31 cellular contexts compared by ENCODE assay signal in the genomic region with DNA sequence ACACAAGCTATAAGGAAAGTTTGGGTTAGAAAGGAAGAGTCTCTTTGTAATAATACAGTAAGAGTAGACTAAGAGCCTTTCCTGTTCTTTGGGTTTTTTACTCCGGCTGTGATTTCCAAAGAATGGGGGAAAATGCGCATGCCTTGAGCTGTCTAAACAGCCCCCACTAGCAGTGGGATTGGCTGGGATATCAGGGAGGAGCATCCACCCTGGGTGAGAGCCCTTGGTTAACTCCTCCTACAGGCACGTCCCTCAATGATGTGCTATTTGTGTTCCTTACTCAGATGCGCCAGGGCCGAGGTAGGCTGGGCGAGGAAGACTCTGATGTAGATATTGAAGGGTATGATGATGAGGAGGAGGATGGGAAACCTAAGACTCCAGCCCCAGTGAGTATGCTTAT.
"Had no signal": no experiment of that assay in that cellular context is flagged by ENCODE, and none has a peak within 500 bp of the region (broad histone marks: within the 10 kb centered on the region; RNA-seq: fewer than 3 reads in every experiment).

No MANE protein-coding gene starts in this region.

- ATAC-seq: activated naive CD8-positive, alpha-beta T cell treated with anti-CD3 and anti-CD28 coated beads, Interleukin-2, amount 50 U/mL, for 24 hours; activated T-cell treated with anti-CD3 and anti-CD28 coated beads, Interleukin-2, amount 50 U/mL, for 72 hours; gastroesophageal sphincter; heart right ventricle had no signal

- H3K9me3 Mint-ChIP-seq: activated CD4-positive, alpha-beta memory T cell treated with anti-CD3 and anti-CD28 coated beads, Interleukin-2, amount 10 ng/mL, durations not matched to agents 7 days and 5 days; activated CD4-positive, alpha-beta T cell treated with anti-CD3 and anti-CD28 coated beads, Interleukin-2, amount 10 ng/mL, durations not matched to agents 7 days and 5 days; activated naive CD8-positive, alpha-beta T cell treated with anti-CD3 and anti-CD28 coated beads for 36 hours; activated naive CD8-positive, alpha-beta T cell treated with anti-CD3 and anti-CD28 coated beads, Interleukin-2, amount 50 U/mL, for 24 hours; activated T-cell treated with anti-CD3 and anti-CD28 coated beads, Interleukin-2, amount 50 U/mL, for 24 hours; activated T-cell treated with anti-CD3 and anti-CD28 coated beads, Interleukin-2, amount 50 U/mL, for 72 hours; brain had no signal

- DNase-seq: activated CD4-positive, alpha-beta memory T cell treated with anti-CD3 and anti-CD28 coated beads, Interleukin-2, amount 10 ng/mL, durations not matched to agents 7 days and 5 days; activated CD4-positive, alpha-beta T cell treated with anti-CD3 and anti-CD28 coated beads for 1 hour; activated CD4-positive, alpha-beta T cell treated with anti-CD3 and anti-CD28 coated beads for 4 hours; activated CD4-positive, alpha-beta T cell treated with anti-CD3 and anti-CD28 coated beads, Interleukin-2, amount 10 ng/mL, durations not matched to agents 7 days and 5 days; activated CD4-positive, alpha-beta T cell treated with anti-CD3 and anti-CD28 coated beads, Interleukin-2, amount 50 U/mL, for 4 hours; activated CD8-positive, alpha-beta memory T cell treated with anti-CD3 and anti-CD28 coated beads, Interleukin-2, amount 50 U/mL, for 48 hours; activated gamma-delta T cell; activated naive CD4-positive, alpha-beta T cell; activated naive CD4-positive, alpha-beta T cell treated with anti-CD3 and anti-CD28 coated beads, Interleukin-2, amount 50 U/mL, for 16 hours; activated naive CD8-positive, alpha-beta T cell treated with anti-CD3 and anti-CD28 coated beads for 36 hours; activated naive CD8-positive, alpha-beta T cell treated with anti-CD3 and anti-CD28 coated beads, Interleukin-2, amount 50 U/mL, for 24 hours; activated T-cell treated with anti-CD3 and anti-CD28 coated beads for 4 hours; activated T-cell treated with anti-CD3 and anti-CD28 coated beads, Interleukin-2, amount 50 U/mL, for 24 hours; activated T-cell treated with anti-CD3 and anti-CD28 coated beads, Interleukin-2, amount 50 U/mL, for 72 hours; adrenal gland; amygdala; aorta; central memory CD4-positive, alpha-beta T cell; cerebellar nuclear complex; colonic mucosa; effector CD8-positive, alpha-beta T cell; esophagus squamous epithelium; foreskin melanocyte; heart right ventricle; T-helper 2 cell had no signal

- H3K4me2 ChIP-seq: hepatocyte had no signal

- H3K27me3 Mint-ChIP-seq: activated CD4-positive, alpha-beta memory T cell treated with anti-CD3 and anti-CD28 coated beads, Interleukin-2, amount 10 ng/mL, durations not matched to agents 7 days and 5 days; activated CD4-positive, alpha-beta T cell treated with anti-CD3 and anti-CD28 coated beads, Interleukin-2, amount 10 ng/mL, durations not matched to agents 7 days and 5 days; activated naive CD8-positive, alpha-beta T cell treated with anti-CD3 and anti-CD28 coated beads for 36 hours; activated naive CD8-positive, alpha-beta T cell treated with anti-CD3 and anti-CD28 coated beads, Interleukin-2, amount 50 U/mL, for 24 hours; brain had no signal

- H3K4me3 Mint-ChIP-seq: activated CD4-positive, alpha-beta memory T cell treated with anti-CD3 and anti-CD28 coated beads, Interleukin-2, amount 10 ng/mL, durations not matched to agents 7 days and 5 days; activated CD4-positive, alpha-beta T cell treated with anti-CD3 and anti-CD28 coated beads, Interleukin-2, amount 10 ng/mL, durations not matched to agents 7 days and 5 days; activated naive CD8-positive, alpha-beta T cell treated with anti-CD3 and anti-CD28 coated beads for 36 hours; activated naive CD8-positive, alpha-beta T cell treated with anti-CD3 and anti-CD28 coated beads, Interleukin-2, amount 50 U/mL, for 24 hours; activated T-cell treated with anti-CD3 and anti-CD28 coated beads, Interleukin-2, amount 50 U/mL, for 24 hours; activated T-cell treated with anti-CD3 and anti-CD28 coated beads, Interleukin-2, amount 50 U/mL, for 72 hours; brain had no signal

- H3K9me3 ChIP-seq: adrenal gland, breast epithelium, colonic mucosa, esophagus squamous epithelium, gastroesophageal sphincter, heart right ventricle had no signal

- H2AFZ ChIP-seq: hepatocyte had no signal

- H3K4me1 ChIP-seq: adrenal gland, breast epithelium, colonic mucosa, esophagus squamous epithelium, gastroesophageal sphincter, heart right ventricle had no signal

- H3K27me3 ChIP-seq: adrenal gland, cardiac muscle cell, colonic mucosa, esophagus squamous epithelium, gastroesophageal sphincter, heart right ventricle, hepatocyte had no signal

- H3K27ac ChIP-seq: adrenal gland, breast epithelium, cardiac muscle cell, colonic mucosa, epithelial cell of prostate, esophagus squamous epithelium, gastroesophageal sphincter, heart right ventricle, hepatocyte had no signal

- H3K36me3 ChIP-seq: breast epithelium, colonic mucosa had no signal

- H3K4me3 ChIP-seq: adrenal gland, breast epithelium, cardiac muscle cell, colonic mucosa, esophagus squamous epithelium, gastroesophageal sphincter, heart right ventricle, hepatocyte had no signal

- H3K27ac Mint-ChIP-seq: activated CD4-positive, alpha-beta memory T cell treated with anti-CD3 and anti-CD28 coated beads, Interleukin-2, amount 10 ng/mL, durations not matched to agents 7 days and 5 days; activated CD4-positive, alpha-beta T cell treated with anti-CD3 and anti-CD28 coated beads, Interleukin-2, amount 10 ng/mL, durations not matched to agents 7 days and 5 days; activated naive CD8-positive, alpha-beta T cell treated with anti-CD3 and anti-CD28 coated beads for 36 hours; activated naive CD8-positive, alpha-beta T cell treated with anti-CD3 and anti-CD28 coated beads, Interleukin-2, amount 50 U/mL, for 24 hours; activated T-cell treated with anti-CD3 and anti-CD28 coated beads, Interleukin-2, amount 50 U/mL, for 72 hours; brain had no signal

- H3K4me1 Mint-ChIP-seq: activated CD4-positive, alpha-beta memory T cell treated with anti-CD3 and anti-CD28 coated beads, Interleukin-2, amount 10 ng/mL, durations not matched to agents 7 days and 5 days; activated CD4-positive, alpha-beta T cell treated with anti-CD3 and anti-CD28 coated beads, Interleukin-2, amount 10 ng/mL, durations not matched to agents 7 days and 5 days; activated naive CD8-positive, alpha-beta T cell treated with anti-CD3 and anti-CD28 coated beads for 36 hours; activated naive CD8-positive, alpha-beta T cell treated with anti-CD3 and anti-CD28 coated beads, Interleukin-2, amount 50 U/mL, for 24 hours; brain had no signal

- H3K79me2 ChIP-seq: hepatocyte had no signal
